ENCODE assay signal across 23 cellular contexts in genomic region chr13:97205465-97205864, GRCh38. TPM values are rescaled to one million over a fixed set of nuclear protein-coding genes. Genes with fewer than 3 reads are reported as not detected.
DNase-seq lines count a peak whose midpoint lies in the region; ATAC-seq, FAIRE-seq and TF ChIP-seq lines count a peak whose summit lies in the region.
"Had no signal": no experiment of that assay in that cellular context is flagged by ENCODE, and none has a peak within 500 bp of the region (broad histone marks: within the 10 kb centered on the region; RNA-seq: fewer than 3 reads in every experiment).

No MANE protein-coding gene starts in this region.

- in situ Hi-C loops in IMR-90 (cut with MboI; ENCODE audit: low sequenced_read_pairs), result no loop called here
- in situ Hi-C loops in Panc1 (cut with HindIII; ENCODE audit: low pct_unique_long_range_greater_than_20kb, low sequenced_read_pairs), result no loop called here

- H4K91ac ChIP-seq in IMR-90 (ENCODE audit: insufficient read depth, low read depth, low read length), result no peak overlapping the region

- H2AK5ac ChIP-seq in IMR-90 (ENCODE audit: low read depth, low read length), result no peak overlapping the region

- TF ChIP-seq CTCF in IMR-90 (conservative IDR thresholded peaks at IDR 0.05; ENCODE audit: low read depth, low read length) (no peak), Panc1 (IDR thresholded peaks at IDR 0.05) (no peak), uterus (IDR thresholded peaks at IDR 0.05) (no peak), Peyer's patch (IDR thresholded peaks at IDR 0.05) (no peak)

- POLR2A ChIA-PET in IMR-90 (lab: Charles Lee; ENCODE audit: unreplicated experiment) (no interaction called here), Panc1 (lab: Charles Lee) (interaction anchor here (1.0 kb wide), 1 partner anchor 98 kb away, joined by 3 read pairs; no protein-coding TSS in a partner anchor)

- H4K5ac ChIP-seq in IMR-90 (ENCODE audit: low read depth, low read length), result no peak overlapping the region

- H3K9ac ChIP-seq in IMR-90 (ENCODE audit: low read depth, low read length), result no peak overlapping the region

- WGBS in IMR-90 (ENCODE audit: extremely low coverage in 2 of 2, insufficient read length in 1 of 2), 2 experiments, result no CpG with 5 or more reads among the region's 1 CpG

- no peak for TF ChIP-seq RAD21 in IMR-90 (IDR thresholded peaks at IDR 0.05; ENCODE audit: low read length)

- H2BK120ac ChIP-seq in IMR-90 (ENCODE audit: low read depth, low read length), result no peak overlapping the region

- H4K8ac ChIP-seq in IMR-90 (ENCODE audit: low read depth in 2 of 2, low read length in 2 of 2), result no peak overlapping the region; a peak in 1 of 4 replicates

- H2BK20ac ChIP-seq in IMR-90 (ENCODE audit: low read depth, low read length), result no peak overlapping the region

- no peak overlapping the region for H3K23ac ChIP-seq in IMR-90 (ENCODE audit: low read depth, low read length)

- intact Hi-C loops in IMR-90 (cut with micrococcal nuclease), result no loop called here
- intact Hi-C loops in Panc1 (cut with micrococcal nuclease; ENCODE audit: unreplicated experiment), result no loop called here
- intact Hi-C loops in uterus (cut with DNase I; ENCODE audit: low total_unique reads), result no loop called here

- no peaks in the 10 kb centered on the region for H3K9me1 ChIP-seq in IMR-90 (ENCODE audit: insufficient read depth, low read length)

- H2BK5ac ChIP-seq in IMR-90 (ENCODE audit: low read depth, low read length, poor library complexity, severe bottlenecking), result peak overlapping the region; percentile 79

- ATAC-seq in IMR-90 (ENCODE audit: low read depth) (no peak), Panc1 (no peak), GM18511 (IDR thresholded peaks at IDR 0.05; ENCODE audit: unreplicated experiment) (no peak)
- ATAC-seq in stimulated activated naive CD8-positive, alpha-beta T cell treated with anti-CD3 and anti-CD28 coated beads, Interleukin-15, Interleukin-2, amounts not matched to agents 100 U/mL and 50 U/mL, for 24 hours, result no peak
- ATAC-seq: Right ventricle myocardium inferior, T-helper 17 cell had no signal

- H3K4me1 ChIP-seq in IMR-90 (ENCODE audit: control insufficient read depth, insufficient read depth, low read length) (0 out of 2 replicates have a peak, but pooled peaks cover 2% of the 10 kb centered on the region), Panc1 (ENCODE audit: control insufficient read depth, insufficient read depth, low read length) (peaks cover 11% of the 10 kb centered on the region), uterus (no peaks in the 10 kb centered on the region), Peyer's patch (no peaks in the 10 kb centered on the region)
- H3K4me1 ChIP-seq: SJSA1 had no signal

- no peak overlapping the region for H2AFZ ChIP-seq in IMR-90 (replicated peaks; ENCODE audit: low read length, poor library complexity)

- no peak for DNase-seq in IMR-90
- no peak for DNase-seq in Panc1 (ENCODE audit: low read depth, low spot score)
- no peak for DNase-seq in uterus
- no peak for DNase-seq in Peyer's patch
- no peak for DNase-seq in stimulated activated naive CD8-positive, alpha-beta T cell treated with anti-CD3 and anti-CD28 coated beads, Interleukin-15, Interleukin-2, amounts not matched to agents 100 U/mL and 50 U/mL, for 24 hours
- DNase-seq: DMS53, GDM1, H7, KBM-7, MM.1S, NCI-H1092, NCI-H146, NCI-H2081, NCI-H446 treated with DMSO at 0.1 percent for 48 hours, NCI-H526 treated with DMSO at 0.1 percent for 48 hours, SW 1271, T-helper 17 cell had no signal

- no peak overlapping the region for H3K56ac ChIP-seq in IMR-90 (ENCODE audit: extremely low read depth, insufficient read depth, low read length)

- peak; percentile 21 for FAIRE-seq in islet of Langerhans (lab: Jason Lieb, UNC)
- FAIRE-seq: HepG2 had no signal

- dilution Hi-C loops in IMR-90 (cut with HindIII; ENCODE audit: low sequenced_read_pairs, unreplicated experiment), result no loop called here

- H3K27me3 ChIP-seq in IMR-90 (ENCODE audit: control insufficient read depth, insufficient read depth, low read length), result no peaks in the 10 kb centered on the region
- H3K27me3 ChIP-seq in Panc1 (ENCODE audit: control insufficient read depth, insufficient read depth, low read length), result no peaks in the 10 kb centered on the region
- H3K27me3 ChIP-seq in uterus, result no peaks in the 10 kb centered on the region
- H3K27me3 ChIP-seq in Peyer's patch, result no peaks in the 10 kb centered on the region
- H3K27me3 ChIP-seq: SJSA1 had no signal

- TF ChIP-seq POLR2A in IMR-90 (IDR thresholded peaks at IDR 0.05; ENCODE audit: low read depth, low read length) (no peak), uterus (IDR thresholded peaks at IDR 0.05) (no peak), Peyer's patch (IDR thresholded peaks at IDR 0.05) (no peak)

- BruUV-seq in IMR-90 (replicated peaks; lab: Mats Ljungman, UMichigan) (no TSS peak), Panc1 (replicated peaks; lab: Mats Ljungman, UMichigan) (no TSS peak)

- H3K18ac ChIP-seq in IMR-90 (ENCODE audit: low read depth, low read length), result no peak overlapping the region

- H3K36me3 ChIP-seq in IMR-90 (ENCODE audit: control insufficient read depth, insufficient read depth, low read length) (no peaks in the 10 kb centered on the region), Panc1 (ENCODE audit: control insufficient read depth, insufficient read depth, low read length) (no peaks in the 10 kb centered on the region), uterus (no peaks in the 10 kb centered on the region), Peyer's patch (no peaks in the 10 kb centered on the region)
- H3K36me3 ChIP-seq: SJSA1 had no signal

- H3K79me1 ChIP-seq in IMR-90 (ENCODE audit: low read depth in 1 of 2, low read length in 2 of 2), result no peaks in the 10 kb centered on the region

- H2AK9ac ChIP-seq in IMR-90 (replicated peaks; ENCODE audit: low read depth, low read length, poor library complexity), result no peak overlapping the region

- CTCF ChIA-PET in IMR-90 (lab: Yijun Ruan, JAX) (interaction anchor here (1.0 to 2.9 kb wide), 2 partner anchors 81 to 96 kb away, joined by 3 to 14 read pairs; no protein-coding TSS in a partner anchor), Panc1 (lab: Charles Lee) (no interaction called here)

- H3K4ac ChIP-seq in IMR-90 (ENCODE audit: low read depth, low read length), result no peak overlapping the region

- H3K4me2 ChIP-seq in IMR-90 (ENCODE audit: low read depth, low read length), result no peak overlapping the region

- no peak overlapping the region for H3K4me3 ChIP-seq in IMR-90 (ENCODE audit: insufficient read depth, low read depth, low read length)
- H3K4me3 ChIP-seq in Panc1 (ENCODE audit: low read depth in 2 of 2, low read length in 2 of 2), result no peak overlapping the region
- H3K4me3 ChIP-seq in uterus, result no peak overlapping the region
- H3K4me3 ChIP-seq in Peyer's patch, result no peak overlapping the region
- H3K4me3 ChIP-seq: SJSA1 had no signal

- no peaks in the 10 kb centered on the region for H4K20me1 ChIP-seq in IMR-90 (ENCODE audit: insufficient read depth, low read length)

- no peak overlapping the region for H2BK15ac ChIP-seq in IMR-90 (ENCODE audit: low read depth, low read length)

- H3K27ac ChIP-seq in IMR-90 (ENCODE audit: insufficient read depth, low read length) (no peak overlapping the region), Panc1 (ENCODE audit: low read length) (peak overlapping the region; percentile 83; the same call in 1 of the 2 replicates), uterus (peak overlapping the region; percentile 2 to 9), Peyer's patch (no peak overlapping the region)
- H3K27ac ChIP-seq: HL-60, SJSA1 had no signal

- no peaks in the 10 kb centered on the region for H3K9me3 ChIP-seq in IMR-90 (ENCODE audit: control insufficient read depth, insufficient read depth, low read length)
- H3K9me3 ChIP-seq in Panc1 (ENCODE audit: control insufficient read depth, insufficient read depth, low read depth, low read length), result no peaks in the 10 kb centered on the region
- H3K9me3 ChIP-seq in uterus, result no peaks in the 10 kb centered on the region
- H3K9me3 ChIP-seq in Peyer's patch, result no peaks in the 10 kb centered on the region
- H3K9me3 ChIP-seq: SJSA1 had no signal

- H3K14ac ChIP-seq in IMR-90 (replicated peaks; ENCODE audit: low read depth, low read length), result no peak overlapping the region

TF ChIP-seq in IMR-90, 13 proteins besides CTCF, POLR2A, EP300 and RAD21:
- TF ChIP-seq MAZ (IDR thresholded peaks at IDR 0.05; ENCODE audit: borderline replicate concordance, low read depth, low read length), result no peak
- TF ChIP-seq BHLHE40 (IDR thresholded peaks at IDR 0.05; ENCODE audit: low read depth, low read length), result no peak
- TF ChIP-seq MXI1 (IDR thresholded peaks at IDR 0.05; ENCODE audit: borderline replicate concordance, low read depth, low read length), result no peak
- no peak for TF ChIP-seq CEBPB (IDR thresholded peaks at IDR 0.05; ENCODE audit: low read depth, low read length)
- no peak for TF ChIP-seq CHD1 (IDR thresholded peaks at IDR 0.05; ENCODE audit: low read depth, low read length)
- TF ChIP-seq USF2 (IDR thresholded peaks at IDR 0.05; ENCODE audit: low read depth, low read length), result no peak
- no peak for TF ChIP-seq RFX5 (IDR thresholded peaks at IDR 0.05; ENCODE audit: low read depth, low read length)
- TF ChIP-seq SMC3 (IDR thresholded peaks at IDR 0.05; ENCODE audit: low read depth, low read length), result no peak
- TF ChIP-seq ELK1 (IDR thresholded peaks at IDR 0.05; ENCODE audit: borderline replicate concordance, low read depth, low read length), result no peak
TF ChIP-seq in IMR-90: peak in this region for 0.

RNA-seq across cellular contexts. Expression of gene MBNL2, which starts 16.7 kb away (rescaled TPM):
- total RNA-seq in IMR-90 (2012; rRNA removed) (103 and 126 TPM in 2 replicates), Panc1 (2021; ENCODE audit: unreplicated experiment) (103 TPM), uterus (100 to 1,000 TPM in 1 of 4 donors, 10 to 100 TPM in 3; 50.7 to 115 (median 72.0) TPM), Peyer's patch (10 to 100 TPM; 27.0 to 44.6 (median 36.3) TPM)
- polyA plus RNA-seq in IMR-90 (2012; rRNA removed), result 24.8 and 26.9 TPM in 2 replicates
- 8.1 and 11.6 TPM in 2 replicates for polyA plus RNA-seq in IMR-90 (2012; cell fraction: cytosol; rRNA removed)
- 9.4 and 35.9 TPM in 2 replicates for polyA plus RNA-seq in IMR-90 (2012; cell fraction: nucleus; rRNA removed; ENCODE audit: low replicate concordance)
- polyA plus RNA-seq in Panc1 (2012; ENCODE audit: insufficient read length), result 42.3 TPM

Comparison
In these comparisons a context has a peak if more than half of its experiments do, and no peak if none do; other contexts are left out.
1. H3K27ac ChIP-seq: peak in Panc1 (single experiment) and uterus (2 of 2); none in IMR-90 (single experiment) and Peyer's patch (0 of 4).